Comparison of ENCODE assay signal across 1 cellular context in genomic region chr5:96952118-96952750, GRCh38.
TF ChIP-seq lines count a peak whose summit lies in the region.

No MANE protein-coding gene starts in this region.

TF ChIP-seq in HepG2, 621 proteins besides CTCF, POLR2A, EP300 and RAD21:
- no peak for TF ChIP-seq RELA (CRISPR knock-in tag; IDR thresholded peaks at IDR 0.05)
- no peak for TF ChIP-seq ZNF773 (CRISPR knock-in tag; IDR thresholded peaks at IDR 0.05; ENCODE audit: borderline replicate concordance)
- no peak for TF ChIP-seq ZSCAN21 (CRISPR knock-in tag; IDR thresholded peaks at IDR 0.05; ENCODE audit: borderline replicate concordance)
- no peak for TF ChIP-seq ZBTB26 (CRISPR knock-in tag; IDR thresholded peaks at IDR 0.05; ENCODE audit: borderline replicate concordance)
- no peak for TF ChIP-seq ZNF678 (CRISPR knock-in tag; IDR thresholded peaks at IDR 0.05)
- no peak for TF ChIP-seq EZH2 (conservative IDR thresholded peaks at IDR 0.05; ENCODE audit: low read depth, low read length)
- TF ChIP-seq ZNF615 (CRISPR knock-in tag; IDR thresholded peaks at IDR 0.05; ENCODE audit: borderline replicate concordance) = no peak
